9 cellular contexts compared by ENCODE assay signal in genomic region chr2:223959688-223960087, GRCh38. TPM values are rescaled to one million over a fixed set of nuclear protein-coding genes. Genes with fewer than 3 reads are reported as not detected.
A peak's percentile ranks its signal among the peaks of the same experiment; 100 is the strongest.
DNase-seq lines count a peak whose midpoint lies in the region; ATAC-seq and TF ChIP-seq lines count a peak whose summit lies in the region.
"Had no signal": no experiment of that assay in that cellular context is flagged by ENCODE, and none has a peak within 500 bp of the region (broad histone marks: within the 10 kb centered on the region; RNA-seq: fewer than 3 reads in every experiment).

No MANE protein-coding gene starts in this region.

- CTCF ChIA-PET in activated CD8-positive, alpha-beta T cell treated with anti-CD3 and anti-CD28 coated beads, Interleukin-2, amount 10 ng/mL, durations not matched to agents 7 days and 5 days (lab: Charles Lee): interaction anchor here (1.2 to 4.1 kb wide), 3 partner anchors 11 to 691 kb away, joined by 4 to 52 read pairs (median 4); no protein-coding TSS in a partner anchor
- CTCF ChIA-PET in Calu3 (lab: Charles Lee): no interaction called here

- H3K36me3 ChIP-seq in esophagus squamous epithelium: peaks cover 0 to 48% (median 0%) of the 10 kb centered on the region in 3 donors

- H3K27ac Mint-ChIP-seq in activated CD8-positive, alpha-beta T cell treated with anti-CD3 and anti-CD28 coated beads, Interleukin-2, amount 10 ng/mL, durations not matched to agents 7 days and 5 days: no peak overlapping the region
- H3K27ac Mint-ChIP-seq in glutamatergic neuron (ENCODE audit: unreplicated experiment): no peak overlapping the region
- no peak overlapping the region for H3K27ac Mint-ChIP-seq in Calu3 (ENCODE audit: unreplicated experiment)

- H3K4me3 Mint-ChIP-seq in activated T-cell treated with anti-CD3 and anti-CD28 coated beads, Interleukin-2, amount 50 U/mL, for 4 hours: peak overlapping the region; percentile 98
- peak overlapping the region; percentile 56 for H3K4me3 Mint-ChIP-seq in activated CD8-positive, alpha-beta T cell treated with anti-CD3 and anti-CD28 coated beads, Interleukin-2, amount 10 ng/mL, durations not matched to agents 7 days and 5 days
- peak overlapping the region; percentile 63 for H3K4me3 Mint-ChIP-seq in glutamatergic neuron (ENCODE audit: unreplicated experiment)
- H3K4me3 Mint-ChIP-seq in Calu3 (ENCODE audit: low read depth, unreplicated experiment): no peak overlapping the region

- intact Hi-C loops in esophagus squamous epithelium (cut with DNase I) (no loop called here), Calu3 (cut with micrococcal nuclease; ENCODE audit: unreplicated experiment) (loop anchor here (5.0 to 10.0 kb wide), 2 partner anchors 62 to 265 kb away; no protein-coding TSS in a partner anchor)

- no peak for ATAC-seq in activated T-cell treated with anti-CD3 and anti-CD28 coated beads, Interleukin-2, amount 50 U/mL, for 4 hours
- no peak for ATAC-seq in activated CD8-positive, alpha-beta T cell treated with anti-CD3 and anti-CD28 coated beads, Interleukin-2, amount 10 ng/mL, durations not matched to agents 7 days and 5 days

- H3K27me3 ChIP-seq in esophagus squamous epithelium: no peaks in the 10 kb centered on the region

- H3K9me3 ChIP-seq in esophagus squamous epithelium: no peaks in the 10 kb centered on the region

- H3K4me3 ChIP-seq in esophagus squamous epithelium: peak overlapping the region in 2 of 4 donors; percentile 0 to 98

- TF ChIP-seq CTCF in glutamatergic neuron (IDR thresholded peaks at IDR 0.05; ENCODE audit: partially characterized antibody, unreplicated experiment): no peak
- no peak for TF ChIP-seq CTCF in esophagus squamous epithelium (IDR thresholded peaks at IDR 0.05)
- TF ChIP-seq CTCF in Calu3 (IDR thresholded peaks at IDR 0.05; ENCODE audit: unreplicated experiment): no peak

- POLR2A ChIA-PET in activated CD8-positive, alpha-beta T cell treated with anti-CD3 and anti-CD28 coated beads, Interleukin-2, amount 10 ng/mL, durations not matched to agents 7 days and 5 days (lab: Charles Lee): no interaction called here

- DNase-seq in activated T-cell treated with anti-CD3 and anti-CD28 coated beads, Interleukin-2, amount 50 U/mL, for 4 hours: no peak
- no peak for DNase-seq in activated T-cell treated with anti-CD3 and anti-CD28 coated beads for 4 hours
- no peak for DNase-seq in activated CD8-positive, alpha-beta T cell treated with anti-CD3 and anti-CD28 coated beads, Interleukin-2, amount 10 ng/mL, durations not matched to agents 7 days and 5 days
- DNase-seq in glutamatergic neuron: no peak
- peak in 28 of 49 donors; percentile 5 to 48 (median 24) for DNase-seq in substantia nigra (lab: John Stamatoyannopoulos, UW)
- no peak for DNase-seq in esophagus squamous epithelium (lab: John Stamatoyannopoulos, UW)
- no peak for DNase-seq in Calu3
- DNase-seq in NCI-H2107 treated with DMSO at 0.1 percent for 48 hours (lab: John Stamatoyannopoulos, UW; ENCODE audit: unreplicated experiment): no peak
- DNase-seq: SW 1271 had no signal

- H3K4me1 Mint-ChIP-seq in activated T-cell treated with anti-CD3 and anti-CD28 coated beads, Interleukin-2, amount 50 U/mL, for 4 hours (ENCODE audit: low read depth): peaks cover 68% of the 10 kb centered on the region
- peaks cover 64% of the 10 kb centered on the region for H3K4me1 Mint-ChIP-seq in activated CD8-positive, alpha-beta T cell treated with anti-CD3 and anti-CD28 coated beads, Interleukin-2, amount 10 ng/mL, durations not matched to agents 7 days and 5 days (ENCODE audit: low read depth)
- H3K4me1 Mint-ChIP-seq in glutamatergic neuron (ENCODE audit: low read depth, unreplicated experiment): peaks cover 15% of the 10 kb centered on the region
- peaks cover 32% of the 10 kb centered on the region for H3K4me1 Mint-ChIP-seq in Calu3 (ENCODE audit: low read depth, unreplicated experiment)

- peaks cover 25% of the 10 kb centered on the region for H3K36me3 Mint-ChIP-seq in activated T-cell treated with anti-CD3 and anti-CD28 coated beads, Interleukin-2, amount 50 U/mL, for 4 hours (ENCODE audit: insufficient read depth)
- peaks cover 38% of the 10 kb centered on the region for H3K36me3 Mint-ChIP-seq in activated CD8-positive, alpha-beta T cell treated with anti-CD3 and anti-CD28 coated beads, Interleukin-2, amount 10 ng/mL, durations not matched to agents 7 days and 5 days (ENCODE audit: low read depth)
- H3K36me3 Mint-ChIP-seq in glutamatergic neuron (ENCODE audit: unreplicated experiment) (no peaks in the 10 kb centered on the region), Calu3 (ENCODE audit: insufficient read depth, unreplicated experiment) (peaks cover 22% of the 10 kb centered on the region)

- peak overlapping the region; percentile 17 for H3K27ac ChIP-seq in substantia nigra (ENCODE audit: low read depth, low read length, poor library complexity, severe bottlenecking)
- H3K27ac ChIP-seq in esophagus squamous epithelium: no peak overlapping the region

- no TSS peak for BruUV-seq in Calu3 (replicated peaks; lab: Mats Ljungman, UMichigan)

- no peak for TF ChIP-seq POLR2A in esophagus squamous epithelium (IDR thresholded peaks at IDR 0.05)

- WGBS in esophagus squamous epithelium, 2 donors: 27 to 45% methylated on average over 5 of the region's 5 CpGs

- no peaks in the 10 kb centered on the region for H3K27me3 Mint-ChIP-seq in activated T-cell treated with anti-CD3 and anti-CD28 coated beads, Interleukin-2, amount 50 U/mL, for 4 hours (ENCODE audit: low read depth)
- no peaks in the 10 kb centered on the region for H3K27me3 Mint-ChIP-seq in activated CD8-positive, alpha-beta T cell treated with anti-CD3 and anti-CD28 coated beads, Interleukin-2, amount 10 ng/mL, durations not matched to agents 7 days and 5 days (ENCODE audit: low read depth)
- H3K27me3 Mint-ChIP-seq in glutamatergic neuron (ENCODE audit: unreplicated experiment) (peaks cover 6% of the 10 kb centered on the region), Calu3 (ENCODE audit: unreplicated experiment) (no peaks in the 10 kb centered on the region)

- peaks cover 16 to 75% (median 48%) of the 10 kb centered on the region in 3 donors for H3K4me1 ChIP-seq in esophagus squamous epithelium

- H3K9me3 Mint-ChIP-seq in activated T-cell treated with anti-CD3 and anti-CD28 coated beads, Interleukin-2, amount 50 U/mL, for 4 hours: no peaks in the 10 kb centered on the region
- H3K9me3 Mint-ChIP-seq in activated CD8-positive, alpha-beta T cell treated with anti-CD3 and anti-CD28 coated beads, Interleukin-2, amount 10 ng/mL, durations not matched to agents 7 days and 5 days (ENCODE audit: insufficient read depth): no peaks in the 10 kb centered on the region
- peaks cover 3% of the 10 kb centered on the region for H3K9me3 Mint-ChIP-seq in glutamatergic neuron (ENCODE audit: unreplicated experiment)
- no peaks in the 10 kb centered on the region for H3K9me3 Mint-ChIP-seq in Calu3 (ENCODE audit: low read depth, unreplicated experiment)

RNA-seq across cellular contexts. Expression of gene MRPL44, which starts 2.4 kb away (rescaled TPM):
- 10 to 100 TPM; 41.2 to 44.1 (median 41.7) TPM for total RNA-seq in activated T-cell treated with anti-CD3 and anti-CD28 coated beads, Interleukin-2, amount 50 U/mL, for 4 hours
- total RNA-seq in activated CD8-positive, alpha-beta T cell treated with anti-CD3 and anti-CD28 coated beads, Interleukin-2, amount 10 ng/mL, durations not matched to agents 7 days and 5 days: 10 to 100 TPM; 29.0 to 30.5 TPM
- total RNA-seq in glutamatergic neuron (ENCODE audit: unreplicated experiment) (37.3 TPM), esophagus squamous epithelium (10 to 100 TPM; 18.5 to 35.6 (median 23.5) TPM), Calu3 (2022) (32.7 and 39.5 TPM in 2 replicates)

RNA-seq across cellular contexts. Expression of gene WDFY1, which starts 14.6 kb away (rescaled TPM):
- 10 to 100 TPM; 21.3 to 32.8 (median 23.2) TPM for total RNA-seq in activated T-cell treated with anti-CD3 and anti-CD28 coated beads, Interleukin-2, amount 50 U/mL, for 4 hours
- 10 to 100 TPM; 41.5 to 47.1 TPM for total RNA-seq in activated CD8-positive, alpha-beta T cell treated with anti-CD3 and anti-CD28 coated beads, Interleukin-2, amount 10 ng/mL, durations not matched to agents 7 days and 5 days
- total RNA-seq in glutamatergic neuron (ENCODE audit: unreplicated experiment): 33.0 TPM
- 10 to 100 TPM; 13.8 to 36.4 (median 21.3) TPM for total RNA-seq in esophagus squamous epithelium
- total RNA-seq in Calu3 (2022): 37.5 and 43.8 TPM in 2 replicates

Comparison
In these comparisons a context has a peak if more than half of its experiments do, and no peak if none do; other contexts are left out.
1. DNase-seq: peak in substantia nigra (28 of 49); none in activated T-cell treated with anti-CD3 and anti-CD28 coated beads, Interleukin-2, amount 50 U/mL, for 4 hours (single experiment), activated T-cell treated with anti-CD3 and anti-CD28 coated beads for 4 hours (single experiment), activated CD8-positive, alpha-beta T cell treated with anti-CD3 and anti-CD28 coated beads, Interleukin-2, amount 10 ng/mL, durations not matched to agents 7 days and 5 days (single experiment), glutamatergic neuron (single experiment), esophagus squamous epithelium (single experiment), Calu3 (single experiment) and NCI-H2107 treated with DMSO at 0.1 percent for 48 hours (single experiment).